24 cellular contexts compared by ENCODE assay signal in genomic region chr3:11035757-11036505, GRCh38. TPM values are rescaled to one million over a fixed set of nuclear protein-coding genes. Genes with fewer than 3 reads are reported as not detected.
"Had no signal": no experiment of that assay in that cellular context is flagged by ENCODE, and none has a peak within 500 bp of the region (broad histone marks: within the 10 kb centered on the region; RNA-seq: fewer than 3 reads in every experiment).

No MANE protein-coding gene starts in this region.

- FAIRE-seq: HepG2 had no signal

- H3K36me3 ChIP-seq: SJCRH30 had no signal

- H3K4me3 ChIP-seq: SJCRH30 had no signal

- H3K9me3 ChIP-seq: SJCRH30 had no signal

- H3K4me1 ChIP-seq: SJCRH30 had no signal

- DNase-seq: IMR-90, Karpas-422, KG1, MM.1S, NCI-H1092 treated with DMSO at 0.1 percent for 48 hours, NCI-H1436, NCI-H187, NCI-H2029, NCI-H2081 treated with DMSO at 0.1 percent for 48 hours, NCI-H2171, NCI-H226, NCI-H446, NCI-H510A, NCI-H524 treated with DMSO at 0.1 percent for 48 hours, NCI-H69, NCI-H774, PC-3, SHP77, SJCRH30 had no signal

- ATAC-seq: HepG2, PC-3, SK-N-SH treated with all-trans-retinoic acid at 6 μM for 48 hours had no signal

- H3K27ac ChIP-seq: RWPE1, SJCRH30 had no signal

RNA-seq across cellular contexts. Expression of gene SLC6A1, which starts 43.4 kb away (rescaled TPM):
- total RNA-seq: HepG2, HT1080, IMR-90, M059J, PC-3, SJCRH30 had no signal
- polyA plus RNA-seq: HepG2 had no signal
